Comparison of ENCODE assay signal across 1 cellular context in the genomic region with DNA sequence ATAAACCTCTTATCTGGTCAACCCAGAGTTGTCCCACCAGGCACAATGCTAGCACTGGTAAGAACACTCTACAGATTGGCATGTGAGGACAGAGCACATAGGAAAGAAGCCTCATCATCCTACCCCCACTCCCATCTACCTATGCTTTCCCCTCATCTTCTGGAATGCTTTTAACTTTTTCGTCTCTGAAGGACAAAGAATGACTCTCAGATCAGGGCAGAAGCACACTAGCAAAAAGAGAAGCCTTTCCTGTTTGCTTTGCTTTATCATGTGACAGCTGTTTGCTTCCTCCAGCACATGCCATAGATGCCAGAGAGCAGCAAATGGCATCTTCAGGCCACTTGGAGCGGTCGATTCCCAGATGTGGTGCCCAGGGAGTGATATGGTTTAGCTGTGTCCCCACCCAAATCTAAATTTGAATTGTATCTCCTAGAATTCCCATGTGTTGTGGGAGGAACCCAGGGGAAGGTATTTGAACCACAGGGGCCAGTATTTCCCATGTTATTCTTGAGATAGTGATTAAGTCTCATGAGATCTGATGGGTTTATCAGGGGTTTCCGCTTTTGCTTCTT.
TF ChIP-seq lines count a peak whose summit lies in the region.

No MANE protein-coding gene starts in this region.

TF ChIP-seq in WTC11, 78 proteins besides CTCF, POLR2A, EP300 and RAD21 (continued from another document):
- TF ChIP-seq, protein P1, sequence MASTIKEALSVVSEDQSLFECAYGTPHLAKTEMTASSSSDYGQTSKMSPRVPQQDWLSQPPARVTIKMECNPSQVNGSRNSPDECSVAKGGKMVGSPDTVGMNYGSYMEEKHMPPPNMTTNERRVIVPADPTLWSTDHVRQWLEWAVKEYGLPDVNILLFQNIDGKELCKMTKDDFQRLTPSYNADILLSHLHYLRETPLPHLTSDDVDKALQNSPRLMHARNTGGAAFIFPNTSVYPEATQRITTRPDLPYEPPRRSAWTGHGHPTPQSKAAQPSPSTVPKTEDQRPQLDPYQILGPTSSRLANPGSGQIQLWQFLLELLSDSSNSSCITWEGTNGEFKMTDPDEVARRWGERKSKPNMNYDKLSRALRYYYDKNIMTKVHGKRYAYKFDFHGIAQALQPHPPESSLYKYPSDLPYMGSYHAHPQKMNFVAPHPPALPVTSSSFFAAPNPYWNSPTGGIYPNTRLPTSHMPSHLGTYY (CRISPR knock-in tag; IDR thresholded peaks at IDR 0.05): no peak
- TF ChIP-seq, protein P2, sequence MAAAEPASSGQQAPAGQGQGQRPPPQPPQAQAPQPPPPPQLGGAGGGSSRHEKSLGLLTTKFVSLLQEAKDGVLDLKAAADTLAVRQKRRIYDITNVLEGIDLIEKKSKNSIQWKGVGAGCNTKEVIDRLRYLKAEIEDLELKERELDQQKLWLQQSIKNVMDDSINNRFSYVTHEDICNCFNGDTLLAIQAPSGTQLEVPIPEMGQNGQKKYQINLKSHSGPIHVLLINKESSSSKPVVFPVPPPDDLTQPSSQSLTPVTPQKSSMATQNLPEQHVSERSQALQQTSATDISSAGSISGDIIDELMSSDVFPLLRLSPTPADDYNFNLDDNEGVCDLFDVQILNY (CRISPR knock-in tag; IDR thresholded peaks at IDR 0.05): no peak
- no peak for TF ChIP-seq SMAD4 (CRISPR knock-in tag; IDR thresholded peaks at IDR 0.05)
- TF ChIP-seq, protein P3, sequence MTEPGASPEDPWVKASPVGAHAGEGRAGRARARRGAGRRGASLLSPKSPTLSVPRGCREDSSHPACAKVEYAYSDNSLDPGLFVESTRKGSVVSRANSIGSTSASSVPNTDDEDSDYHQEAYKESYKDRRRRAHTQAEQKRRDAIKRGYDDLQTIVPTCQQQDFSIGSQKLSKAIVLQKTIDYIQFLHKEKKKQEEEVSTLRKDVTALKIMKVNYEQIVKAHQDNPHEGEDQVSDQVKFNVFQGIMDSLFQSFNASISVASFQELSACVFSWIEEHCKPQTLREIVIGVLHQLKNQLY (CRISPR knock-in tag; IDR thresholded peaks at IDR 0.05): no peak
- TF ChIP-seq GABPB1 (CRISPR knock-in tag; IDR thresholded peaks at IDR 0.05): no peak
- TF ChIP-seq NR3C1 (CRISPR knock-in tag; conservative IDR thresholded peaks at IDR 0.05; ENCODE audit: low read depth): no peak
- TF ChIP-seq FOXP1 (CRISPR knock-in tag; IDR thresholded peaks at IDR 0.05; ENCODE audit: borderline replicate concordance): no peak
- no peak for TF ChIP-seq TEAD1 (CRISPR knock-in tag; IDR thresholded peaks at IDR 0.05)
- TF ChIP-seq TCF7 (CRISPR knock-in tag; IDR thresholded peaks at IDR 0.05; ENCODE audit: low read depth): no peak
